ENCODE assay signal across 8 cellular contexts in genomic region chr1:37561096-37561793, GRCh38. TPM values are rescaled to one million over a fixed set of nuclear protein-coding genes. Genes with fewer than 3 reads are reported as not detected.
"Had no signal": no experiment of that assay in that cellular context is flagged by ENCODE, and none has a peak within 500 bp of the region (broad histone marks: within the 10 kb centered on the region; RNA-seq: fewer than 3 reads in every experiment).

No MANE protein-coding gene starts in this region.

- DNase-seq: activated CD4-positive, CD25-positive, alpha-beta regulatory T cell treated with anti-CD3 and anti-CD28 coated beads, Interleukin-2, amount 50 U/mL, for 72 hours; hippocampal formation; left lung; transverse colon had no signal

- H3K9me3 Mint-ChIP-seq: endodermal cell; memory B cell; naive thymus-derived CD8-positive, alpha-beta T cell had no signal

- H3K27me3 ChIP-seq: left lung, transverse colon, vagina had no signal

- H3K9me3 ChIP-seq: left lung, transverse colon, vagina had no signal

- H3K4me3 Mint-ChIP-seq: endodermal cell; memory B cell; naive thymus-derived CD8-positive, alpha-beta T cell had no signal

- H3K27ac ChIP-seq: left lung, transverse colon, vagina had no signal

- H3K4me1 Mint-ChIP-seq: memory B cell had no signal

- H3K4me3 ChIP-seq: left lung, transverse colon, vagina had no signal

- H3K27ac Mint-ChIP-seq: endodermal cell, memory B cell had no signal

RNA-seq across cellular contexts. Expression of gene DNALI1, which starts 4.5 kb away (rescaled TPM):
- polyA plus RNA-seq: naive thymus-derived CD8-positive, alpha-beta T cell had no signal
